In genomic region chr2:24818721-24819167, GRCh38 we compare ENCODE assay signal across 1 cellular context.
TF ChIP-seq lines count a peak whose summit lies in the region.

No MANE protein-coding gene starts in this region.

TF ChIP-seq in GM23338, 12 proteins besides CTCF, POLR2A, EP300 and RAD21 (continued from another document):
- TF ChIP-seq ZNF462 (CRISPR knock-in tag; IDR thresholded peaks at IDR 0.05) (no peak), ZNF331 (CRISPR knock-in tag; IDR thresholded peaks at IDR 0.05; ENCODE audit: low read depth) (no peak), CREB1 (CRISPR knock-in tag; IDR thresholded peaks at IDR 0.05; ENCODE audit: low read depth) (no peak), POLR2AphosphoS5 (IDR thresholded peaks at IDR 0.05; ENCODE audit: low read depth) (no peak), NANOG (IDR thresholded peaks at IDR 0.05; ENCODE audit: borderline replicate concordance) (no peak), STAT1 (IDR thresholded peaks at IDR 0.05; ENCODE audit: unreplicated experiment) (no peak)
- TF ChIP-seq, protein P1, sequence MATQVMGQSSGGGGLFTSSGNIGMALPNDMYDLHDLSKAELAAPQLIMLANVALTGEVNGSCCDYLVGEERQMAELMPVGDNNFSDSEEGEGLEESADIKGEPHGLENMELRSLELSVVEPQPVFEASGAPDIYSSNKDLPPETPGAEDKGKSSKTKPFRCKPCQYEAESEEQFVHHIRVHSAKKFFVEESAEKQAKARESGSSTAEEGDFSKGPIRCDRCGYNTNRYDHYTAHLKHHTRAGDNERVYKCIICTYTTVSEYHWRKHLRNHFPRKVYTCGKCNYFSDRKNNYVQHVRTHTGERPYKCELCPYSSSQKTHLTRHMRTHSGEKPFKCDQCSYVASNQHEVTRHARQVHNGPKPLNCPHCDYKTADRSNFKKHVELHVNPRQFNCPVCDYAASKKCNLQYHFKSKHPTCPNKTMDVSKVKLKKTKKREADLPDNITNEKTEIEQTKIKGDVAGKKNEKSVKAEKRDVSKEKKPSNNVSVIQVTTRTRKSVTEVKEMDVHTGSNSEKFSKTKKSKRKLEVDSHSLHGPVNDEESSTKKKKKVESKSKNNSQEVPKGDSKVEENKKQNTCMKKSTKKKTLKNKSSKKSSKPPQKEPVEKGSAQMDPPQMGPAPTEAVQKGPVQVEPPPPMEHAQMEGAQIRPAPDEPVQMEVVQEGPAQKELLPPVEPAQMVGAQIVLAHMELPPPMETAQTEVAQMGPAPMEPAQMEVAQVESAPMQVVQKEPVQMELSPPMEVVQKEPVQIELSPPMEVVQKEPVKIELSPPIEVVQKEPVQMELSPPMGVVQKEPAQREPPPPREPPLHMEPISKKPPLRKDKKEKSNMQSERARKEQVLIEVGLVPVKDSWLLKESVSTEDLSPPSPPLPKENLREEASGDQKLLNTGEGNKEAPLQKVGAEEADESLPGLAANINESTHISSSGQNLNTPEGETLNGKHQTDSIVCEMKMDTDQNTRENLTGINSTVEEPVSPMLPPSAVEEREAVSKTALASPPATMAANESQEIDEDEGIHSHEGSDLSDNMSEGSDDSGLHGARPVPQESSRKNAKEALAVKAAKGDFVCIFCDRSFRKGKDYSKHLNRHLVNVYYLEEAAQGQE (IDR thresholded peaks at IDR 0.05; ENCODE audit: unreplicated experiment) = no peak
TF ChIP-seq in GM23338: peak in this region for 0.
